ENCODE assay signal across 17 cellular contexts in the genomic region with DNA sequence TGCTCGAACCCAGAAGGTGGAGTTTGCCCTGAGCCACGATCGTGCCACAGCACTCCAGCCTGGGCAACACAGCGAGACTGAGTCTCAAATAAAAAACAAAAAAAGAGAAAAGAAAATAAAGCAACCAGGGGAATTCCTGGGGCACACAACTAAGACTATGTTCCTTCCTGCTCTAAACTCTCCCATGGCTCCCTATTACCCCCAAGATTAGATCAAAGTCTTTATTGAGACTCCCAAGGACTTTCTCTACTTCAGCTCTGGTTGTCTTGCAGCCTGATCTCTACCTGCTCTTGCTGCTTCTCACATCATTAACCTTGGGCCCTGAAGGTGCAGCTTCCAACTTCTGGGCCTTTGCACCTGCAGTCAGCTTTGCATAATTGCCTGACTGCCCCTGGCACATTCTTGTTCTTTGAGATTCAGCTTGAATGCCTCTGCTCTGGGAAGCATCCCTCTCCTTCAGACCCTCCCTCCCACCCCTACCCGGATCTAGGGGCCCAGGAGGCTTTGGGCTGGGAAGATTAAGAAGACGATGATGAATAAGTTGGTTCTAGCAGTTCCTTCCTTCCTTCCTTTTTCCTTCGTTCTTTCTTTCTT. TPM values are rescaled to one million over a fixed set of nuclear protein-coding genes. Genes with fewer than 3 reads are reported as not detected.
DNase-seq lines count a peak whose midpoint lies in the region; ATAC-seq and TF ChIP-seq lines count a peak whose summit lies in the region.
"Had no signal": no experiment of that assay in that cellular context is flagged by ENCODE, and none has a peak within 500 bp of the region (broad histone marks: within the 10 kb centered on the region; RNA-seq: fewer than 3 reads in every experiment).

No MANE protein-coding gene starts in this region.

- no peaks in the 10 kb centered on the region for H3K36me3 Mint-ChIP-seq in activated naive CD4-positive, alpha-beta T cell treated with anti-CD3 and anti-CD28 coated beads, Interleukin-2, amount 10 ng/mL, durations not matched to agents 7 days and 5 days
- H3K36me3 Mint-ChIP-seq in activated naive CD4-positive, alpha-beta T cell treated with anti-CD3 and anti-CD28 coated beads for 36 hours (ENCODE audit: low read depth): no peaks in the 10 kb centered on the region
- H3K36me3 Mint-ChIP-seq in endothelial cell (ENCODE audit: low read depth, unreplicated experiment): no peaks in the 10 kb centered on the region
- H3K36me3 Mint-ChIP-seq in stimulated activated naive B cell treated with anti-CD40 and anti-IgM and Interleukin-4, amounts not matched to agents 10 μg/mL and 1 μg/mL and 100 μg/mL, for 72 hours: no peaks in the 10 kb centered on the region

- H3K9me3 Mint-ChIP-seq in activated naive CD4-positive, alpha-beta T cell treated with anti-CD3 and anti-CD28 coated beads, Interleukin-2, amount 10 ng/mL, durations not matched to agents 7 days and 5 days: no peaks in the 10 kb centered on the region
- H3K9me3 Mint-ChIP-seq in activated naive CD4-positive, alpha-beta T cell treated with anti-CD3 and anti-CD28 coated beads for 36 hours: no peaks in the 10 kb centered on the region
- no peaks in the 10 kb centered on the region for H3K9me3 Mint-ChIP-seq in endothelial cell (ENCODE audit: unreplicated experiment)
- H3K9me3 Mint-ChIP-seq in stimulated activated naive B cell treated with anti-CD40 and anti-IgM and Interleukin-4, amounts not matched to agents 10 μg/mL and 1 μg/mL and 100 μg/mL, for 72 hours: peaks cover 2 to 4% of the 10 kb centered on the region in 2 donors

- ATAC-seq in stimulated activated naive B cell treated with anti-CD40 and anti-IgM and Interleukin-4, amounts not matched to agents 10 μg/mL and 1 μg/mL and 100 μg/mL, for 72 hours (replicated peaks): no peak
- ATAC-seq in GM21360 (IDR thresholded peaks at IDR 0.05; ENCODE audit: unreplicated experiment) (no peak), HG03175 (IDR thresholded peaks at IDR 0.05; ENCODE audit: unreplicated experiment) (no peak)

- peak overlapping the region; percentile 96 for H3K27ac Mint-ChIP-seq in activated naive CD4-positive, alpha-beta T cell treated with anti-CD3 and anti-CD28 coated beads, Interleukin-2, amount 10 ng/mL, durations not matched to agents 7 days and 5 days
- H3K27ac Mint-ChIP-seq in activated naive CD4-positive, alpha-beta T cell treated with anti-CD3 and anti-CD28 coated beads for 36 hours: no peak overlapping the region
- H3K27ac Mint-ChIP-seq in endothelial cell (ENCODE audit: unreplicated experiment): peak overlapping the region; percentile 57
- H3K27ac Mint-ChIP-seq in stimulated activated naive B cell treated with anti-CD40 and anti-IgM and Interleukin-4, amounts not matched to agents 10 μg/mL and 1 μg/mL and 100 μg/mL, for 72 hours: peak overlapping the region; percentile 97

- intact Hi-C loops in activated naive CD4-positive, alpha-beta T cell treated with anti-CD3 and anti-CD28 coated beads for 36 hours (cut with micrococcal nuclease): no loop called here

- peak; percentile 28; the same call in 1 of the 2 replicates for TF ChIP-seq POLR2A in Raji (IDR thresholded peaks at IDR 0.05; ENCODE audit: insufficient read depth, low read depth, low read length)

- H3K4me1 Mint-ChIP-seq in activated naive CD4-positive, alpha-beta T cell treated with anti-CD3 and anti-CD28 coated beads, Interleukin-2, amount 10 ng/mL, durations not matched to agents 7 days and 5 days: peaks cover 53% of the 10 kb centered on the region
- peaks cover 43% of the 10 kb centered on the region for H3K4me1 Mint-ChIP-seq in activated naive CD4-positive, alpha-beta T cell treated with anti-CD3 and anti-CD28 coated beads for 36 hours (ENCODE audit: low read depth)
- H3K4me1 Mint-ChIP-seq in endothelial cell (ENCODE audit: unreplicated experiment): peaks cover 32% of the 10 kb centered on the region
- H3K4me1 Mint-ChIP-seq in stimulated activated naive B cell treated with anti-CD40 and anti-IgM and Interleukin-4, amounts not matched to agents 10 μg/mL and 1 μg/mL and 100 μg/mL, for 72 hours: peaks cover 44 to 65% of the 10 kb centered on the region in 2 donors

- H3K4me3 Mint-ChIP-seq in activated naive CD4-positive, alpha-beta T cell treated with anti-CD3 and anti-CD28 coated beads, Interleukin-2, amount 10 ng/mL, durations not matched to agents 7 days and 5 days: no peak overlapping the region
- no peak overlapping the region for H3K4me3 Mint-ChIP-seq in activated naive CD4-positive, alpha-beta T cell treated with anti-CD3 and anti-CD28 coated beads for 36 hours
- H3K4me3 Mint-ChIP-seq in endothelial cell (ENCODE audit: unreplicated experiment): no peak overlapping the region
- peak overlapping the region; percentile 1 to 85 for H3K4me3 Mint-ChIP-seq in stimulated activated naive B cell treated with anti-CD40 and anti-IgM and Interleukin-4, amounts not matched to agents 10 μg/mL and 1 μg/mL and 100 μg/mL, for 72 hours

- H3K27me3 Mint-ChIP-seq in activated naive CD4-positive, alpha-beta T cell treated with anti-CD3 and anti-CD28 coated beads, Interleukin-2, amount 10 ng/mL, durations not matched to agents 7 days and 5 days: peaks cover 4% of the 10 kb centered on the region
- no peaks in the 10 kb centered on the region for H3K27me3 Mint-ChIP-seq in activated naive CD4-positive, alpha-beta T cell treated with anti-CD3 and anti-CD28 coated beads for 36 hours (ENCODE audit: low read depth)
- H3K27me3 Mint-ChIP-seq in endothelial cell (ENCODE audit: unreplicated experiment): peaks cover 2% of the 10 kb centered on the region
- no peaks in the 10 kb centered on the region for H3K27me3 Mint-ChIP-seq in stimulated activated naive B cell treated with anti-CD40 and anti-IgM and Interleukin-4, amounts not matched to agents 10 μg/mL and 1 μg/mL and 100 μg/mL, for 72 hours

- no peak for TF ChIP-seq CTCF in endothelial cell (IDR thresholded peaks at IDR 0.05; ENCODE audit: unreplicated experiment)

- no peak for DNase-seq in activated naive CD4-positive, alpha-beta T cell treated with anti-CD3 and anti-CD28 coated beads, Interleukin-2, amount 10 ng/mL, durations not matched to agents 7 days and 5 days
- DNase-seq in activated naive CD4-positive, alpha-beta T cell treated with anti-CD3 and anti-CD28 coated beads for 36 hours: no peak
- DNase-seq in endothelial cell (ENCODE audit: low spot score): no peak
- DNase-seq in stimulated activated naive B cell treated with anti-CD40 and anti-IgM and Interleukin-4, amounts not matched to agents 10 μg/mL and 1 μg/mL and 100 μg/mL, for 72 hours: no peak
- DNase-seq in NCI-H748 (lab: John Stamatoyannopoulos, UW; ENCODE audit: unreplicated experiment): no peak
- DNase-seq: activated CD4-positive, alpha-beta T cell treated with anti-CD3 and anti-CD28 coated beads, Interleukin-2, amount 50 U/mL, for 4 hours; activated naive CD4-positive, alpha-beta T cell treated with Interleukin-2 at 50 U/mL for 16 hours; DMS153; effector CD8-positive, alpha-beta T cell; mammary epithelial cell; NCI-H2029; occipital lobe; stomach had no signal

- CTCF ChIA-PET in activated naive CD4-positive, alpha-beta T cell treated with anti-CD3 and anti-CD28 coated beads, Interleukin-2, amount 10 ng/mL, durations not matched to agents 7 days and 5 days (lab: Charles Lee): interaction anchor here (0.6 kb wide), 1 partner anchor 45 kb away, joined by 3 read pairs; no protein-coding TSS in a partner anchor
- CTCF ChIA-PET in activated naive CD4-positive, alpha-beta T cell treated with anti-CD3 and anti-CD28 coated beads for 36 hours (lab: Charles Lee): no interaction called here

RNA-seq across cellular contexts. Expression of a gene that starts 16.8 kb away (rescaled TPM):
- 10 to 100 TPM; 15.7 to 19.4 TPM for total RNA-seq in activated naive CD4-positive, alpha-beta T cell treated with anti-CD3 and anti-CD28 coated beads for 36 hours
- total RNA-seq in endothelial cell (ENCODE audit: unreplicated experiment): 34.2 TPM

RNA-seq across cellular contexts. Expression of a gene that starts 42.9 kb away (rescaled TPM):
- total RNA-seq in activated naive CD4-positive, alpha-beta T cell treated with anti-CD3 and anti-CD28 coated beads for 36 hours: not detected
- total RNA-seq in endothelial cell (ENCODE audit: unreplicated experiment): 15.5 TPM
- total RNA-seq: M059J had no signal

Comparison
In these comparisons a context has a peak if more than half of its experiments do, and no peak if none do; other contexts are left out.
1. H3K4me3 Mint-ChIP-seq: peak in stimulated activated naive B cell treated with anti-CD40 and anti-IgM and Interleukin-4, amounts not matched to agents 10 μg/mL and 1 μg/mL and 100 μg/mL, for 72 hours (2 of 2); none in activated naive CD4-positive, alpha-beta T cell treated with anti-CD3 and anti-CD28 coated beads, Interleukin-2, amount 10 ng/mL, durations not matched to agents 7 days and 5 days (single experiment), activated naive CD4-positive, alpha-beta T cell treated with anti-CD3 and anti-CD28 coated beads for 36 hours (single experiment) and endothelial cell (single experiment).
2. RNA of a gene that starts 42.9 kb away (total RNA-seq): 15.5 TPM in endothelial cell (single experiment); not detected in activated naive CD4-positive, alpha-beta T cell treated with anti-CD3 and anti-CD28 coated beads for 36 hours; every median in the first group is over 10 times any median in the second.